In the genomic region with DNA sequence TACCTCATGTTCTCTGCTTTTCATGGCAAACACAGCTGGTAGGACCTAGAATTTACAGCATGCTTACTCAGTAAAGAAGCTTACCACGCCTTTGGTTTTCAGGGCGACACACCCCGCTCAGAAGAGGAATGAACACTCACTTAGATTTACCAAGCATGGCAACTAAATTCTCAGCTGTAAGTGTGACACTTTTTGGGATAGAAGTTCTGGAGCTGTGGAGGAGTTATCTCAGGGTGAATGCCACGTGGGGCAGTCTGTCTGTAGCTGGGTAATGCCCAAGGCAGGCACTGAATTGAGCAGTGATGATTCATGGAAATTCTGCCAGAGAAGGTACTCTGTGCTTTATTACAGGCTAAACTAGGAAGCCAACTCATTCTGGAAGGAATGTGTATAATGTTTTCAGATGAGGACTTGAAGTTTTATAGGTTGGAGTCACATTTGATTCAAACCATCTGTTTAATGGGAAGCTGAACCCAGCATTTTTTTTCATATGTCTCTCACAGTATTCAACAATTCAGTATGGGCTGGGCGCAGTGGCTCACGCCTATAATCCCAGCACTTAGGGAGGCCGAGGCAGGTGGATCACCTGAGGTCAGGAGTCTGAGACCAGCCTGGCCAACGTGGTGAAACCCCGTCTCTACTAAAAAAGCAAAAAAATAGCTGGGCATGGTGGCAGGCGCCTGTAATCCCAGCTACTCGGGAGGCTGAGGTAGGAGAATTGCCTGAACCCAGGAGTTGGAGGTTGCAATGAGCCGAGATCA, we compare ENCODE assay signal across 9 cellular contexts. TPM values are rescaled to one million over a fixed set of nuclear protein-coding genes. Genes with fewer than 3 reads are reported as not detected.
DNase-seq lines count a peak whose midpoint lies in the region; ATAC-seq and TF ChIP-seq lines count a peak whose summit lies in the region.
"Had no signal": no experiment of that assay in that cellular context is flagged by ENCODE, and none has a peak within 500 bp of the region (broad histone marks: within the 10 kb centered on the region; RNA-seq: fewer than 3 reads in every experiment).

No MANE protein-coding gene starts in this region.

- H3K9ac ChIP-seq in fibroblast of lung (ENCODE audit: insufficient read depth, low read length): no peak overlapping the region
- no peak overlapping the region for H3K9ac ChIP-seq in rectal smooth muscle tissue (ENCODE audit: low read length)
- H3K9ac ChIP-seq: parathyroid adenoma had no signal

- H2AFZ ChIP-seq in fibroblast of lung (ENCODE audit: low read length): no peak overlapping the region
- H2AFZ ChIP-seq: parathyroid adenoma had no signal

- no peak for TF ChIP-seq CTCF in RWPE1 (conservative IDR thresholded peaks at IDR 0.05; ENCODE audit: low read depth)
- peak in 1 of 2 donors; percentile 12 for TF ChIP-seq CTCF in fibroblast of lung (conservative IDR thresholded peaks at IDR 0.05 in 1 of 2, IDR thresholded peaks at IDR 0.05 in 1 of 2; ENCODE audit: low read depth in 1 of 2, low read length in 2 of 2)

- H3K4me1 ChIP-seq in fibroblast of lung (ENCODE audit: control insufficient read depth, extremely low read depth, insufficient read depth, low read length): peaks cover 17% of the 10 kb centered on the region
- peaks cover 23% of the 10 kb centered on the region for H3K4me1 ChIP-seq in rectal smooth muscle tissue (ENCODE audit: control insufficient read depth, insufficient read depth, low read length)
- H3K4me1 ChIP-seq: parathyroid adenoma had no signal

- no peaks in the 10 kb centered on the region for H3K9me3 ChIP-seq in fibroblast of lung (ENCODE audit: control insufficient read depth, insufficient read depth, low read depth, low read length)

- ATAC-seq in sciatic nerve (no peak), GM19324 (IDR thresholded peaks at IDR 0.05; ENCODE audit: low FRiP score, unreplicated experiment) (no peak), HG03135 (IDR thresholded peaks at IDR 0.05; ENCODE audit: unreplicated experiment) (no peak)

- intact Hi-C loops in sciatic nerve (cut with DNase I): loop anchor here (10.0 kb wide), 1 partner anchor 409 kb away; no protein-coding TSS in a partner anchor

- peaks cover 14% of the 10 kb centered on the region for H3K79me2 ChIP-seq in fibroblast of lung (ENCODE audit: control insufficient read depth, insufficient read depth, low read length)
- H3K79me2 ChIP-seq: parathyroid adenoma had no signal

- POLR2A ChIA-PET in RWPE1 (lab: Yijun Ruan, JAX; ENCODE audit: low non-redundant PET): interaction anchor here (0.5 to 0.9 kb wide), 2 partner anchors 92 to 326 kb away, joined by 3 to 4 read pairs; a partner anchor contains a TSS

- in situ Hi-C loops in Caki2 (cut with HindIII; ENCODE audit: low pct_unique_long_range_greater_than_20kb, low sequenced_read_pairs): loop anchor here (25.0 kb wide), 2 partner anchors 252 to 377 kb away; no protein-coding TSS in a partner anchor

- H3K27ac ChIP-seq in RWPE1 (peak overlapping the region; percentile 92), fibroblast of lung (ENCODE audit: insufficient read depth, low read length) (peak overlapping the region; percentile 83), rectal smooth muscle tissue (ENCODE audit: low read depth, low read length) (peak overlapping the region; percentile 94)
- H3K27ac ChIP-seq: parathyroid adenoma had no signal

- peak; percentile 91 for DNase-seq in Caki2 (ENCODE audit: low read depth)
- peak; percentile 80 for DNase-seq in RWPE1 (ENCODE audit: low spot score)
- DNase-seq in fibroblast of lung (ENCODE audit: low read depth in 2 of 2): peak; percentile 95 to 99
- no peak for DNase-seq in sciatic nerve (ENCODE audit: low spot score)
- no peak for DNase-seq in NCI-H146 treated with DMSO at 0.1 percent for 48 hours (lab: John Stamatoyannopoulos, UW; ENCODE audit: unreplicated experiment)

- H3K27me3 ChIP-seq in fibroblast of lung (ENCODE audit: control insufficient read depth, insufficient read depth, low read length): no peaks in the 10 kb centered on the region
- H3K27me3 ChIP-seq in rectal smooth muscle tissue (ENCODE audit: control insufficient read depth, insufficient read depth, low read length): no peaks in the 10 kb centered on the region

- peak overlapping the region; percentile 32 for H3K4me2 ChIP-seq in fibroblast of lung (ENCODE audit: extremely low read depth, insufficient read depth, low read length)

- no peaks in the 10 kb centered on the region for H3K36me3 ChIP-seq in fibroblast of lung (ENCODE audit: control insufficient read depth, insufficient read depth, low read length)
- H3K36me3 ChIP-seq in rectal smooth muscle tissue (ENCODE audit: control insufficient read depth, insufficient read depth, low read length): no peaks in the 10 kb centered on the region

- H3K4me3 ChIP-seq in fibroblast of lung (replicated peaks in 1 of 4; ENCODE audit: control extremely low read depth in 1 of 4, insufficient read depth in 1 of 4, low read depth in 3 of 4, low read length in 4 of 4) (peak overlapping the region in 1 of 4 experiments; percentile 14), rectal smooth muscle tissue (ENCODE audit: low read length) (no peak overlapping the region)

- H4K20me1 ChIP-seq in fibroblast of lung (ENCODE audit: control insufficient read depth, extremely low read depth, insufficient read depth, low read length): no peaks in the 10 kb centered on the region

- CTCF ChIA-PET in RWPE1 (lab: Yijun Ruan, JAX): interaction anchor here (0.6 to 1.5 kb wide), 4 partner anchors 92 to 410 kb away, joined by 3 to 12 read pairs (median 4); no protein-coding TSS in a partner anchor

RNA-seq across cellular contexts. Expression of a gene that starts 3.5 kb away (rescaled TPM):
- 78.5 and 81.3 TPM in 2 replicates for total RNA-seq in Caki2 (2014; rRNA removed; shearing (Covaris generic); ENCODE audit: low replicate concordance)
- total RNA-seq in fibroblast of lung (35.2 and 59.9 TPM in 2 replicates), sciatic nerve (9.6 TPM)
- polyA plus RNA-seq in fibroblast of lung: 28.0 and 51.5 TPM in 2 replicates
- polyA plus RNA-seq in fibroblast of lung (2012): 16.3 and 36.7 TPM in 2 replicates
- polyA minus RNA-seq in fibroblast of lung (ENCODE audit: low replicate concordance): 4.2 and 30.7 TPM in 2 replicates

Comparison
In these comparisons a context has a peak if more than half of its experiments do, and no peak if none do; other contexts are left out.
1. DNase-seq: peak in Caki2 (single experiment), RWPE1 (single experiment) and fibroblast of lung (2 of 2); none in sciatic nerve (single experiment) and NCI-H146 treated with DMSO at 0.1 percent for 48 hours (single experiment).
2. Peak in every context shown above with its lines, with median percentiles within 50 percentile points of each other: H3K27ac ChIP-seq.